ENCODE assay signal across 8 cellular contexts in the genomic region with DNA sequence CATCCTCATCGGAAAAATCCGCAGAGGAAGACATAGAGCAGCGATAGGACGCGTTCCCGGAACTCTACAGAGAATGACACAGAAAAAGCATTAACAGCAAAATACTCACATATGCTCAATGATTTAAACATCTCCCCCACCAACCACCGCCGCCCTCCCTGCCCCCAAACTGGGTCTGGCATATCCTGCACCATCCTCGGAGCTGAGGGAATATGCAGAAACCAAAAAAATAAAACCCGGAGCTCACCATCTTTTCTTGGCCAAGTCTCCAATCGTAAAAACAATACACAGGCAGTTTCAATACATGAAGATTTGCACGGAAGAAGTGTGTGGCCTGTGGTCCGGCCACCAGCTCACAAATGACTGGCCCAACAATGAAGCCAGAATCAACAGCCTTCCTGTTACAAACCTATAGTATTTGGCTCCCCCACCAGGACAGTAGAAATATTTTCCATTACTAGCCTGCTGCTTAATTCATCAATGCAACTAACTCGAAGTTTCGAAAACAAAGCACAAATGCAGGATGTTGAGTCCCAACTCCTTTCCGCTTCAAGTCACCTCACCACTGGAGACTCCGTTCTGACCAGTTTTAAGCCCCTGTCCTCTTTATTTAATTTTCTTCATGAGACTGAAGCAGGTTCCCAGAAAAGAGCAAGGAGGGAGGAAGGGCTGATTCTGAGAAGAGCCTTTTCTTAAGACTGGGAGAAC.
DNase-seq lines count a peak whose midpoint lies in the region; ATAC-seq and TF ChIP-seq lines count a peak whose summit lies in the region.

No MANE protein-coding gene starts in this region.

- no peaks in the 10 kb centered on the region for H3K9me3 Mint-ChIP-seq in type B pancreatic cell

- H3K27me3 ChIP-seq in BJ (ENCODE audit: control insufficient read depth, insufficient read depth, low read length) (no peaks in the 10 kb centered on the region), esophagus (ENCODE audit: control insufficient read depth in 1 of 2, insufficient read depth in 2 of 2, low read length in 2 of 2) (no peaks in the 10 kb centered on the region)

- peak overlapping the region; percentile 40 for H3K4me3 ChIP-seq in BJ (ENCODE audit: low read depth, low read length)
- H3K4me3 ChIP-seq in esophagus (ENCODE audit: low read depth in 1 of 2, low read length in 2 of 2), result peak overlapping the region; percentile 32 to 48

- H3K27ac Mint-ChIP-seq in type B pancreatic cell, result peak overlapping the region; percentile 84

- peaks cover 35% of the 10 kb centered on the region for H3K4me1 Mint-ChIP-seq in type B pancreatic cell (ENCODE audit: unreplicated experiment)

- CTCF ChIA-PET in BJ (lab: Yijun Ruan, JAX), result interaction anchor here (0.6 to 3.7 kb wide), 45 partner anchors 9 to 863 kb away, joined by 3 to 61 read pairs (median 5); partner anchors contain the start of gene DST

- no peaks in the 10 kb centered on the region for H3K27me3 Mint-ChIP-seq in type B pancreatic cell

- H3K27ac ChIP-seq in esophagus (ENCODE audit: low read depth in 2 of 2, low read length in 1 of 2), result no peak overlapping the region

- DNase-seq in BJ (ENCODE audit: low read depth), result peak; percentile 51
- DNase-seq in NCI-H146 (lab: John Stamatoyannopoulos, UW), result peak; percentile 73
- peak; percentile 10 for DNase-seq in UCSD-AML1 (lab: John Stamatoyannopoulos, UW; ENCODE audit: unreplicated experiment)
- DNase-seq in middle frontal gyrus (ENCODE audit: extremely low spot score, low spot score), result peak; percentile 70
- no peak for DNase-seq in type B pancreatic cell (ENCODE audit: extremely low spot score, unreplicated experiment)

- WGBS in esophagus, 2 donors, result 3 to 6% methylated on average over 17 of the region's 17 CpGs

- H3K9me3 ChIP-seq in esophagus (ENCODE audit: control insufficient read depth in 2 of 2, insufficient read depth in 1 of 2, low read depth in 1 of 2, low read length in 1 of 2), result no peaks in the 10 kb centered on the region

- H3K4me1 ChIP-seq in esophagus (ENCODE audit: control insufficient read depth in 2 of 2, insufficient read depth in 2 of 2, low read length in 1 of 2), result peaks cover 3 to 6% of the 10 kb centered on the region in 2 donors

- peaks cover 5% of the 10 kb centered on the region for H3K36me3 Mint-ChIP-seq in type B pancreatic cell

- peak overlapping the region; percentile 97 for H3K4me3 Mint-ChIP-seq in type B pancreatic cell

- ATAC-seq in GM18498 (IDR thresholded peaks at IDR 0.05; ENCODE audit: unreplicated experiment) (peak; percentile 88), HG02759 (IDR thresholded peaks at IDR 0.05; ENCODE audit: unreplicated experiment) (peak; percentile 93)

- no peaks in the 10 kb centered on the region for H3K36me3 ChIP-seq in BJ (ENCODE audit: control insufficient read depth, insufficient read depth, low read length)
- no peaks in the 10 kb centered on the region for H3K36me3 ChIP-seq in esophagus (ENCODE audit: control insufficient read depth in 2 of 2, insufficient read depth in 2 of 2, low read length in 1 of 2)

- TF ChIP-seq CTCF in BJ (IDR thresholded peaks at IDR 0.05; ENCODE audit: insufficient read depth, low read depth, low read length), result peak; percentile 63
- TF ChIP-seq CTCF in type B pancreatic cell (conservative IDR thresholded peaks at IDR 0.05), result peak; percentile 81

- POLR2A ChIA-PET in BJ (lab: Charles Lee), result interaction anchor here (0.6 to 1.5 kb wide), 3 partner anchors 11 to 209 kb away, joined by 3 to 4 read pairs (median 3); partner anchors contain the start of gene DST
